1 cellular context compared by ENCODE assay signal in genomic region chr7:106968160-106968559, GRCh38.
TF ChIP-seq lines count a peak whose summit lies in the region.

No MANE protein-coding gene starts in this region.

TF ChIP-seq in WTC11, 78 proteins besides CTCF, POLR2A, EP300 and RAD21 (continued from another document):
- TF ChIP-seq ARID4B (CRISPR knock-in tag; IDR thresholded peaks at IDR 0.05; ENCODE audit: borderline replicate concordance), result no peak
- no peak for TF ChIP-seq SMAD4 (CRISPR knock-in tag; IDR thresholded peaks at IDR 0.05)
- no peak for TF ChIP-seq ZNF263 (CRISPR knock-in tag; IDR thresholded peaks at IDR 0.05; ENCODE audit: low read depth)
- no peak for TF ChIP-seq E2F1 (CRISPR knock-in tag; IDR thresholded peaks at IDR 0.05)
- no peak for TF ChIP-seq ZNF281 (CRISPR knock-in tag; IDR thresholded peaks at IDR 0.05)
